In genomic region chr20:384723-385122, GRCh38 we compare ENCODE assay signal across 21 cellular contexts. TPM values are rescaled to one million over a fixed set of nuclear protein-coding genes. Genes with fewer than 3 reads are reported as not detected.
A peak's percentile ranks its signal among the peaks of the same experiment; 100 is the strongest.
DNase-seq lines count a peak whose midpoint lies in the region; ATAC-seq, FAIRE-seq and TF ChIP-seq lines count a peak whose summit lies in the region.
"Had no signal": no experiment of that assay in that cellular context is flagged by ENCODE, and none has a peak within 500 bp of the region (broad histone marks: within the 10 kb centered on the region; RNA-seq: fewer than 3 reads in every experiment).

No MANE protein-coding gene starts in this region.

- H3K4me1 ChIP-seq in small intestine (ENCODE audit: control insufficient read depth in 2 of 2, insufficient read depth in 1 of 2, low read depth in 1 of 2, low read length in 1 of 2) = no peaks in the 10 kb centered on the region

- H3K4me3 Mint-ChIP-seq in activated CD8-positive, alpha-beta T cell treated with anti-CD3 and anti-CD28 coated beads, Interleukin-2, amount 10 ng/mL, durations not matched to agents 7 days and 5 days = no peak overlapping the region
- no peak overlapping the region for H3K4me3 Mint-ChIP-seq in activated CD8-positive, alpha-beta T cell treated with anti-CD3 and anti-CD28 coated beads for 36 hours
- H3K4me3 Mint-ChIP-seq in endothelial cell (ENCODE audit: unreplicated experiment) = no peak overlapping the region

- ATAC-seq in activated CD8-positive, alpha-beta T cell treated with anti-CD3 and anti-CD28 coated beads, Interleukin-2, amount 10 ng/mL, durations not matched to agents 7 days and 5 days = no peak
- ATAC-seq in activated CD8-positive, alpha-beta T cell treated with anti-CD3 and anti-CD28 coated beads for 36 hours = no peak
- ATAC-seq in GM18909 (IDR thresholded peaks at IDR 0.05; ENCODE audit: poor library complexity, unreplicated experiment) = no peak
- ATAC-seq: Panc1 had no signal

- CTCF ChIA-PET in activated CD8-positive, alpha-beta T cell treated with anti-CD3 and anti-CD28 coated beads, Interleukin-2, amount 10 ng/mL, durations not matched to agents 7 days and 5 days (lab: Charles Lee) = interaction anchor here (1.7 to 4.1 kb wide), 2 partner anchors 23 to 93 kb away, joined by 3 to 15 read pairs; no protein-coding TSS in a partner anchor
- CTCF ChIA-PET in activated CD8-positive, alpha-beta T cell treated with anti-CD3 and anti-CD28 coated beads for 36 hours (lab: Charles Lee) = interaction anchor here (0.8 to 2.5 kb wide), 4 partner anchors 22 to 31 kb away, joined by 3 to 10 read pairs (median 4); no protein-coding TSS in a partner anchor
- CTCF ChIA-PET in RWPE1 (lab: Yijun Ruan, JAX) = interaction anchor here (1.2 kb wide), 1 partner anchor 22 kb away, joined by 5 read pairs; no protein-coding TSS in a partner anchor

- H3K9me3 ChIP-seq in small intestine (ENCODE audit: control insufficient read depth, low read depth) = no peaks in the 10 kb centered on the region

- intact Hi-C loops in activated CD8-positive, alpha-beta T cell treated with anti-CD3 and anti-CD28 coated beads for 36 hours (cut with micrococcal nuclease) = no loop called here

- no peaks in the 10 kb centered on the region for H3K9me3 Mint-ChIP-seq in activated CD8-positive, alpha-beta T cell treated with anti-CD3 and anti-CD28 coated beads, Interleukin-2, amount 10 ng/mL, durations not matched to agents 7 days and 5 days (ENCODE audit: insufficient read depth)
- no peaks in the 10 kb centered on the region for H3K9me3 Mint-ChIP-seq in activated CD8-positive, alpha-beta T cell treated with anti-CD3 and anti-CD28 coated beads for 36 hours
- H3K9me3 Mint-ChIP-seq in endothelial cell (ENCODE audit: unreplicated experiment) = no peaks in the 10 kb centered on the region

- peaks cover 28% of the 10 kb centered on the region for H3K4me1 Mint-ChIP-seq in activated CD8-positive, alpha-beta T cell treated with anti-CD3 and anti-CD28 coated beads, Interleukin-2, amount 10 ng/mL, durations not matched to agents 7 days and 5 days (ENCODE audit: low read depth)
- H3K4me1 Mint-ChIP-seq in activated CD8-positive, alpha-beta T cell treated with anti-CD3 and anti-CD28 coated beads for 36 hours (ENCODE audit: low read depth) = peaks cover 18% of the 10 kb centered on the region
- H3K4me1 Mint-ChIP-seq in endothelial cell (ENCODE audit: unreplicated experiment) = peaks cover 14% of the 10 kb centered on the region

- no peak for DNase-seq in activated CD8-positive, alpha-beta T cell treated with anti-CD3 and anti-CD28 coated beads, Interleukin-2, amount 10 ng/mL, durations not matched to agents 7 days and 5 days
- DNase-seq in activated CD8-positive, alpha-beta T cell treated with anti-CD3 and anti-CD28 coated beads for 36 hours = no peak
- DNase-seq in RWPE1 (ENCODE audit: low spot score) (no peak), endothelial cell (ENCODE audit: low spot score) (no peak), small intestine (peak; percentile 27), ureter (ENCODE audit: low spot score) (no peak), NCI-H2029 (lab: John Stamatoyannopoulos, UW) (no peak)
- DNase-seq: GF-D8, KG1, NCI-H1048, NCI-H1436 treated with DMSO at 0.1 percent for 48 hours, NCI-H2081, NCI-H510A, NCI-H774, SHP77 had no signal

- TF ChIP-seq CTCF in activated CD8-positive, alpha-beta T cell treated with anti-CD3 and anti-CD28 coated beads for 36 hours (IDR thresholded peaks at IDR 0.05) = no peak
- TF ChIP-seq CTCF in RWPE1 (conservative IDR thresholded peaks at IDR 0.05; ENCODE audit: low read depth) (no peak), endothelial cell (IDR thresholded peaks at IDR 0.05; ENCODE audit: unreplicated experiment) (no peak)

- H3K27ac Mint-ChIP-seq in activated CD8-positive, alpha-beta T cell treated with anti-CD3 and anti-CD28 coated beads, Interleukin-2, amount 10 ng/mL, durations not matched to agents 7 days and 5 days = peak overlapping the region; percentile 23
- H3K27ac Mint-ChIP-seq in activated CD8-positive, alpha-beta T cell treated with anti-CD3 and anti-CD28 coated beads for 36 hours = no peak overlapping the region
- peak overlapping the region; percentile 30 for H3K27ac Mint-ChIP-seq in endothelial cell (ENCODE audit: unreplicated experiment)

- no peaks in the 10 kb centered on the region for H3K27me3 ChIP-seq in small intestine (ENCODE audit: control insufficient read depth in 2 of 2, insufficient read depth in 2 of 2, low read length in 2 of 2)

- no peak overlapping the region for H3K4me3 ChIP-seq in small intestine (ENCODE audit: low read depth in 1 of 2, low read length in 2 of 2)

- FAIRE-seq in small intestine (lab: Jason Lieb, UNC) = no peak
- FAIRE-seq: A204.1, GM12892, H1 had no signal

- peaks cover 0 to 7% of the 10 kb centered on the region in 2 donors for H3K36me3 ChIP-seq in small intestine (ENCODE audit: control insufficient read depth in 2 of 2, insufficient read depth in 2 of 2, low read length in 2 of 2)

- H3K27me3 Mint-ChIP-seq in activated CD8-positive, alpha-beta T cell treated with anti-CD3 and anti-CD28 coated beads, Interleukin-2, amount 10 ng/mL, durations not matched to agents 7 days and 5 days (ENCODE audit: low read depth) = no peaks in the 10 kb centered on the region
- H3K27me3 Mint-ChIP-seq in activated CD8-positive, alpha-beta T cell treated with anti-CD3 and anti-CD28 coated beads for 36 hours = no peaks in the 10 kb centered on the region
- H3K27me3 Mint-ChIP-seq in endothelial cell (ENCODE audit: unreplicated experiment) = peaks cover 7% of the 10 kb centered on the region

- peaks cover 45% of the 10 kb centered on the region for H3K36me3 Mint-ChIP-seq in activated CD8-positive, alpha-beta T cell treated with anti-CD3 and anti-CD28 coated beads, Interleukin-2, amount 10 ng/mL, durations not matched to agents 7 days and 5 days (ENCODE audit: low read depth)
- H3K36me3 Mint-ChIP-seq in activated CD8-positive, alpha-beta T cell treated with anti-CD3 and anti-CD28 coated beads for 36 hours (ENCODE audit: low read depth) = peaks cover 47% of the 10 kb centered on the region
- H3K36me3 Mint-ChIP-seq in endothelial cell (ENCODE audit: low read depth, unreplicated experiment) = peaks cover 24% of the 10 kb centered on the region

- POLR2A ChIA-PET in activated CD8-positive, alpha-beta T cell treated with anti-CD3 and anti-CD28 coated beads, Interleukin-2, amount 10 ng/mL, durations not matched to agents 7 days and 5 days (lab: Charles Lee) = interaction anchor here (0.6 to 1.2 kb wide), 2 partner anchors 23 to 145 kb away, joined by 3 read pairs; no protein-coding TSS in a partner anchor
- POLR2A ChIA-PET in activated CD8-positive, alpha-beta T cell treated with anti-CD3 and anti-CD28 coated beads for 36 hours (lab: Charles Lee) = interaction anchor here (0.6 to 1.1 kb wide), 2 partner anchors 10 to 16 kb away, joined by 3 to 4 read pairs; no protein-coding TSS in a partner anchor
- POLR2A ChIA-PET in RWPE1 (lab: Yijun Ruan, JAX; ENCODE audit: low non-redundant PET) = interaction anchor here (1.2 kb wide), 1 partner anchor 13 kb away, joined by 4 read pairs; no protein-coding TSS in a partner anchor

- H3K27ac ChIP-seq in RWPE1 (peak overlapping the region; percentile 99), small intestine (ENCODE audit: low read depth in 1 of 2, low read length in 1 of 2) (no peak overlapping the region)
- H3K27ac ChIP-seq: C4-2B had no signal

- 96 to 100% (median 100%) methylated on average over 1 of the region's 1 CpG for WGBS in small intestine, 3 donors

RNA-seq across cellular contexts. Expression of gene TRIB3, which starts 4.2 kb away (rescaled TPM):
- 10 to 100 TPM; 32.6 to 32.8 TPM for total RNA-seq in activated CD8-positive, alpha-beta T cell treated with anti-CD3 and anti-CD28 coated beads, Interleukin-2, amount 10 ng/mL, durations not matched to agents 7 days and 5 days
- 10 to 100 TPM; 59.5 to 62.5 TPM for total RNA-seq in activated CD8-positive, alpha-beta T cell treated with anti-CD3 and anti-CD28 coated beads for 36 hours
- total RNA-seq in endothelial cell (ENCODE audit: unreplicated experiment) = 24.2 TPM
- 10 to 100 TPM in 1 of 3 donors, 1 to 10 TPM in 2; 1.6 to 41.7 (median 4.9) TPM for polyA plus RNA-seq in small intestine
- total RNA-seq in ureter = 28.1 TPM

RNA-seq across cellular contexts. Expression of gene RBCK1, which starts 23.4 kb away (rescaled TPM):
- total RNA-seq in activated CD8-positive, alpha-beta T cell treated with anti-CD3 and anti-CD28 coated beads, Interleukin-2, amount 10 ng/mL, durations not matched to agents 7 days and 5 days = 100 to 1,000 TPM; 135 to 149 TPM
- total RNA-seq in activated CD8-positive, alpha-beta T cell treated with anti-CD3 and anti-CD28 coated beads for 36 hours = 100 to 1,000 TPM; 122 to 130 TPM
- total RNA-seq in endothelial cell (ENCODE audit: unreplicated experiment) = 68.8 TPM
- 100 to 1,000 TPM; 148 to 176 (median 169) TPM for polyA plus RNA-seq in small intestine
- total RNA-seq in ureter = 133 TPM

RNA-seq across cellular contexts. Expression of gene NRSN2, which starts 37.8 kb away (rescaled TPM):
- 1 to 10 TPM; 1.4 to 2.4 TPM for total RNA-seq in activated CD8-positive, alpha-beta T cell treated with anti-CD3 and anti-CD28 coated beads, Interleukin-2, amount 10 ng/mL, durations not matched to agents 7 days and 5 days
- total RNA-seq in activated CD8-positive, alpha-beta T cell treated with anti-CD3 and anti-CD28 coated beads for 36 hours = 1 to 10 TPM; 8.0 to 8.7 TPM
- total RNA-seq in endothelial cell (ENCODE audit: unreplicated experiment) (43.2 TPM), ureter (31.4 TPM)
- polyA plus RNA-seq in small intestine = 10 to 100 TPM in 1 of 3 donors, 1 to 10 TPM in 1, under 1 TPM in 1; 0.67 to 14.3 (median 4.9) TPM

RNA-seq across cellular contexts. Expression of gene SOX12, which starts 59.4 kb away (rescaled TPM):
- total RNA-seq in activated CD8-positive, alpha-beta T cell treated with anti-CD3 and anti-CD28 coated beads, Interleukin-2, amount 10 ng/mL, durations not matched to agents 7 days and 5 days = 1 to 10 TPM; 5.5 to 5.8 TPM
- 10 to 100 TPM; 12.8 to 13.0 TPM for total RNA-seq in activated CD8-positive, alpha-beta T cell treated with anti-CD3 and anti-CD28 coated beads for 36 hours
- total RNA-seq in endothelial cell (ENCODE audit: unreplicated experiment) (64.7 TPM), ureter (7.4 TPM)
- polyA plus RNA-seq in small intestine = 1 to 10 TPM in 2 of 3 donors, under 1 TPM in 1; 0.81 to 2.6 (median 1.3) TPM
